In the genomic region with DNA sequence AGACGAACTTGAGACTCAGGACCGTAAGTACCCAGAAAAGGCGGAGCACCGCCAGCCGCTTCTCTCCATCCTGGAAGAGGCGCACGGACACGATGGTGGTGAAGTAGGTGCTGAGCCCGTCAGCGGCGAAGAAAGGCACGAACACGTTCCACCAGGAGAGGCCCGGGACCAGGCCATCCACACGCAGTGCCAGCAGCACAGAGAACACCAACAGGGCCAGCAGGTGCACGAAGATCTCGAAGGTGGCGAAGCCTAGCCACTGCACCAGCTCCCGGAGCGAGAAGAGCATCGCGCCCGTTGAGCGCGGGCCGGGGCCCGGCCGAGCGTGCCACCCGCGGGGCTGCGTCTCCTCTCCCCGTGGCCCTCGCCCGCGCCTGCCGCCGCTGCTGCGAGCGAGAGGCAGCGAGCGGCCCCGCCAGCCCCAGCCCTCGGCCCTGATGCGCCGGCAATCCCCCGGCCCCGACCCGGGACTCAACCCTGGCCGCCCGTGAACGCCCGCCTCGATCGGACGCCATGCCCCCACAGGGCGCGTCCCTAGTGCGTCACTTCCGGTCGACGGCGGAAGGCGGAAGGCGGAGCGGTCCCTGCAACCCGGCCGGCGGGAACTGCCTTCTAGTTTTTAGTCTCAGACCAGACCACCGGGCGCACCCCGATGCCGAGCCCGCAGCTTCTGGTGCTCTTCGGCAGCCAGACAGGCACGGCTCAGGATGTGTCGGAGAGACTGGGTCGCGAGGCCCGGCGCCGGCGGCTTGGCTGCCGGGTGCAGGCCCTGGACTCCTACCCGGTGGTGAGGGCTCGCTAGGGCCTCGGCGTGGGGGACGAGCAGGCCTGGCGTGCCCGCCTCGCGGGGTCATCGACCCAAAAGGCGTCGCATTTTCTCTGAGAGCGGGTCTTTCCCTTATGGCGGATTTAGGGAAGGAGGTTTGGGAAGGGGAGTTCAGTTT, we compare ENCODE assay signal across 8 cellular contexts. TPM values are rescaled to one million over a fixed set of nuclear protein-coding genes. Genes with fewer than 3 reads are reported as not detected.
DNase-seq lines count a peak whose midpoint lies in the region; ATAC-seq and TF ChIP-seq lines count a peak whose summit lies in the region.

A gene (plus strand): TSS at position 575 of the 944 bp plus-strand sequence. CDS start 78 bp downstream, at position 653.
A gene with protein sequence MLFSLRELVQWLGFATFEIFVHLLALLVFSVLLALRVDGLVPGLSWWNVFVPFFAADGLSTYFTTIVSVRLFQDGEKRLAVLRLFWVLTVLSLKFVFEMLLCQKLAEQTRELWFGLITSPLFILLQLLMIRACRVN (minus strand): TSS at position 523 of the 944 bp plus-strand sequence. CDS start 234 bp downstream, at position 289.

- ATAC-seq in HG02852 (IDR thresholded peaks at IDR 0.05; ENCODE audit: unreplicated experiment) (peak; percentile 36), gastrocnemius medialis (peak; percentile 62 to 68), HG03457 (IDR thresholded peaks at IDR 0.05; ENCODE audit: unreplicated experiment) (no peak)

- H3K4me1 ChIP-seq in iPS-15b (ENCODE audit: control insufficient read depth, insufficient read depth, low read length) (peaks cover 3% of the 10 kb centered on the region), gastrocnemius medialis (peaks cover 49 to 52% of the 10 kb centered on the region in 2 donors)

- in situ Hi-C loops in gastrocnemius medialis (cut with MboI; ENCODE audit: low sequenced_read_pairs in 4 of 4) = no loop called here

- H3K9me3 Mint-ChIP-seq in MCF 10A (ENCODE audit: unreplicated experiment) = no peaks in the 10 kb centered on the region

- TF ChIP-seq CTCF in GM06990 (IDR thresholded peaks at IDR 0.05; ENCODE audit: insufficient read depth, low read length, poor library complexity, severe bottlenecking) (no peak), VCaP (conservative IDR thresholded peaks at IDR 0.05) (no peak), MCF 10A (IDR thresholded peaks at IDR 0.05; ENCODE audit: unreplicated experiment) (no peak), gastrocnemius medialis (IDR thresholded peaks at IDR 0.05 in 4 of 5, conservative IDR thresholded peaks at IDR 0.05 in 1 of 5) (no peak)

- peak; percentile 69 to 82 for TF ChIP-seq POLR2A in gastrocnemius medialis (IDR thresholded peaks at IDR 0.05)

- no peaks in the 10 kb centered on the region for H3K9me3 ChIP-seq in iPS-15b (ENCODE audit: control insufficient read depth, insufficient read depth, low read length)
- H3K9me3 ChIP-seq in gastrocnemius medialis = no peaks in the 10 kb centered on the region

- no peaks in the 10 kb centered on the region for H3K27me3 ChIP-seq in GM06990 (replicated peaks; ENCODE audit: control insufficient read depth, insufficient read depth, low read length)
- H3K27me3 ChIP-seq in iPS-15b (ENCODE audit: control insufficient read depth, insufficient read depth, low read length) = no peaks in the 10 kb centered on the region
- H3K27me3 ChIP-seq in gastrocnemius medialis = no peaks in the 10 kb centered on the region

- H3K4me3 Mint-ChIP-seq in MCF 10A (ENCODE audit: unreplicated experiment) = peak within 1 kb of the TSS; percentile 88

- peak within 1 kb of the TSS; percentile 82 for H3K27ac Mint-ChIP-seq in MCF 10A (ENCODE audit: low read depth, unreplicated experiment)

- H3K4me3 ChIP-seq in GM06990 (replicated peaks; ENCODE audit: low read depth, low read length) (peak within 1 kb of the TSS; percentile 91), iPS-15b (ENCODE audit: low read depth, low read length) (peak within 1 kb of the TSS; percentile 98), gastrocnemius medialis (peak within 1 kb of the TSS; percentile 75 to 97 (median 90))

- H3K36me3 Mint-ChIP-seq in MCF 10A (ENCODE audit: insufficient read depth, unreplicated experiment) = peaks cover 47% of the 10 kb centered on the region

- H3K27ac ChIP-seq in VCaP (peak within 1 kb of the TSS; percentile 85), gastrocnemius medialis (peak within 1 kb of the TSS; percentile 65 to 90 (median 78))

- H3K9ac ChIP-seq in iPS-15b (ENCODE audit: low read depth, low read length) = peak within 1 kb of the TSS; percentile 82

- H3K27me3 Mint-ChIP-seq in MCF 10A (ENCODE audit: insufficient read depth, unreplicated experiment) = no peaks in the 10 kb centered on the region

- intact Hi-C loops in MCF 10A (cut with micrococcal nuclease) (no loop called here), gastrocnemius medialis (cut with DNase I; ENCODE audit: low total_unique reads) (loop anchor here (1.0 kb wide), 1 partner anchor 17 kb away; a partner anchor contains a TSS)

- no TSS peak for BruUV-seq in MCF 10A (replicated peaks; lab: Mats Ljungman, UMichigan)

- CTCF ChIA-PET in MCF 10A (lab: Yijun Ruan, JAX) = interaction anchor here (1.0 to 1.4 kb wide), 4 partner anchors 9 to 55 kb away, joined by 3 to 4 read pairs (median 4); no protein-coding TSS in a partner anchor

- DNase-seq in GM06990 (ENCODE audit: extremely low read depth, insufficient read length) (peak; percentile 89), NCI-H2196 (lab: John Stamatoyannopoulos, UW; ENCODE audit: unreplicated experiment) (peak; percentile 91), MCF 10A (ENCODE audit: unreplicated experiment) (peak; percentile 83), gastrocnemius medialis (peak; percentile 78 to 79)

- POLR2A ChIA-PET in MCF 10A (lab: Yijun Ruan, JAX) = interaction anchor here (0.7 to 5.3 kb wide), 13 partner anchors 10 to 119 kb away, joined by 3 to 73 read pairs (median 7); a partner anchor contains a TSS

- H3K36me3 ChIP-seq in GM06990 (ENCODE audit: control insufficient read depth, insufficient read depth, low read length) = peaks cover 7% of the 10 kb centered on the region
- peaks cover 11% of the 10 kb centered on the region for H3K36me3 ChIP-seq in iPS-15b (ENCODE audit: control insufficient read depth, insufficient read depth, low read length)
- H3K36me3 ChIP-seq in gastrocnemius medialis = no peaks in the 10 kb centered on the region

- peaks cover 16% of the 10 kb centered on the region for H3K4me1 Mint-ChIP-seq in MCF 10A (ENCODE audit: insufficient read depth, unreplicated experiment)

RNA-seq across cellular contexts. Expression of the first gene that starts in this region (rescaled TPM):
- total RNA-seq in MCF 10A (2022) = 16.6 and 18.0 TPM in 2 replicates
- 1 to 10 TPM; 2.4 to 5.0 (median 4.1) TPM for total RNA-seq in gastrocnemius medialis

RNA-seq across cellular contexts. Expression of the second gene that starts in this region (rescaled TPM):
- total RNA-seq in MCF 10A (2022) (31.4 and 35.6 TPM in 2 replicates), gastrocnemius medialis (10 to 100 TPM; 24.7 to 45.9 (median 32.0) TPM)
